8 cellular contexts compared by ENCODE assay signal in the genomic region with DNA sequence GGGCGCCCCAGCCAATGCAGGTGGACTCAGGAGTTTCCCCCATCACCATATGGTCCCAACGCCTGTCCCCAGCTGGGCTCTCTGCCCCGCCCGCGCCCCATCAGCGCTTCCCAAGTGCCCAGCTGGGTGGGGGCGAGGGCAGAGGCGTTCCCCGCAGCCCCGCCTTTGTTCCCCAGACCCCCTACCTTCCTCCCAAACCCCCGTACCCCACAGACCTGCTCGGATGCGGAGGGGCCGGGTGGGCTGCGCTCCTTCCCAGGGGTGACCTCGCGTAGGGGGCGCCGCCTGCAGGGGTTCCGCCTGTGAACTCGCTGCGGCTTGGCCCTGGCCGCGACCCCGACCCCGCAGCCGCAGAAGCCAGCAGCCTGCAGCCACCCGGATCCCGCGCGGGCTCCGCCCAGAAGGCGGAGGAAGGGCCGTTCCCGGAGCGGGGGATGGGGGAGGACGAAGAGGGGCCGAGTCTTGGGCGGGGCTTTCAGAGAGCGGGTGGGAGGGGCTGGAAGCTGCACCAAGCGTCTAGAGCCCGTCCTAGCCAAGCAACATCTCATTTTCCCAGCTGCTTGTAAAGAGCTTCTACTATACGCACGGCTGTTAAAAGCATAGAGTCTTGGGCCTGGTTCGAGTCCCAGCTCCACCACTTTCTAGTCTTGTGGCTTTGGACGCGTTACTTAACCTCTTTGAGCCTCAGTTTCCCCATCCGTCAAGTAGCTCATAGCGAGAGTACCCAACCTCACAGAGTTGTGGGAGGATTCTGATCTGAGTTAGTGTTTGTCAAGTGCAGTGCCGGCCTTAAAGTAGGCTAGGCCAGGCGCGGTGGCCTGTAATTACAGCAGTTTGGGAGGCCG. TPM values are rescaled to one million over a fixed set of nuclear protein-coding genes. Genes with fewer than 3 reads are reported as not detected.
DNase-seq lines count a peak whose midpoint lies in the region; TF ChIP-seq lines count a peak whose summit lies in the region.

Gene RAB3D, minus strand, starts transcription at position 404 of the 845 bp plus-strand sequence. CDS start 2,258 bp downstream, outside the sequence.

- CTCF ChIA-PET in Caco-2 (lab: Charles Lee) = interaction anchor here (0.6 to 2.3 kb wide), 5 partner anchors 8 to 50 kb away, joined by 3 to 12 read pairs (median 5); partner anchors contain the start of gene SWSAP1

- peak within 1 kb of the TSS; percentile 77 for H3K4me3 Mint-ChIP-seq in Caco-2 (ENCODE audit: unreplicated experiment)

- no TSS peak for BruUV-seq in Caco-2 (replicated peaks; lab: Mats Ljungman, UMichigan)

- peak within 1 kb of the TSS; percentile 50 for H3K27ac Mint-ChIP-seq in Caco-2 (ENCODE audit: unreplicated experiment)

- H3K79me2 ChIP-seq in hepatocyte = peaks cover 46% of the 10 kb centered on the region

- H2AFZ ChIP-seq in hepatocyte = peak within 1 kb of the TSS; percentile 58

- H3K4me2 ChIP-seq in hepatocyte = peak within 1 kb of the TSS; percentile 89

- no peaks in the 10 kb centered on the region for H3K9me2 ChIP-seq in hepatocyte (replicated peaks; ENCODE audit: insufficient read depth)

- peak within 1 kb of the TSS; percentile 88 for H3K4me3 ChIP-seq in Caco-2 (ENCODE audit: low read depth, low read length)
- peak within 1 kb of the TSS; percentile 68 for H3K4me3 ChIP-seq in HAP-1
- H3K4me3 ChIP-seq in astrocyte of the cerebellum (ENCODE audit: low read depth, low read length) = peak within 1 kb of the TSS; percentile 43
- H3K4me3 ChIP-seq in hepatocyte = peak within 1 kb of the TSS; percentile 93
- H3K4me3 ChIP-seq in uterus = peak within 1 kb of the TSS; percentile 71 to 84

- no peaks in the 10 kb centered on the region for H3K27me3 Mint-ChIP-seq in Caco-2 (ENCODE audit: insufficient read depth, unreplicated experiment)

- H3K4me1 ChIP-seq in Caco-2 = peaks cover 20% of the 10 kb centered on the region
- H3K4me1 ChIP-seq in HAP-1 = peaks cover 8% of the 10 kb centered on the region; the same call in 1 of the 2 replicates
- H3K4me1 ChIP-seq in hepatocyte (ENCODE audit: insufficient read depth) = peaks cover 5% of the 10 kb centered on the region
- peaks cover 0 to 3% of the 10 kb centered on the region in 2 donors for H3K4me1 ChIP-seq in uterus

- H4K20me1 ChIP-seq in hepatocyte (ENCODE audit: insufficient read depth, poor library complexity, severe bottlenecking) = peaks cover 4% of the 10 kb centered on the region

- peak; percentile 35 to 72 for TF ChIP-seq POLR2A in uterus (IDR thresholded peaks at IDR 0.05)

- WGBS in hepatocyte (ENCODE audit: low lambda C conversion rate, missing lambda C conversion rate) = 12% methylated on average over 43 of the region's 53 CpGs

- in situ Hi-C loops in HAP-1 (cut with MboI; ENCODE audit: low sequenced_read_pairs) (no loop called here), astrocyte of the cerebellum (cut with HindIII; ENCODE audit: low sequenced_read_pairs) (no loop called here)

- H3K36me3 ChIP-seq in Caco-2 (ENCODE audit: control insufficient read depth, insufficient read depth, low read length) (peaks cover 7% of the 10 kb centered on the region), HAP-1 (replicated peaks) (peaks cover 8% of the 10 kb centered on the region), hepatocyte (replicated peaks; ENCODE audit: insufficient read depth, low read depth) (no peaks in the 10 kb centered on the region), uterus (no peaks in the 10 kb centered on the region)

- intact Hi-C loops in Caco-2 (cut with micrococcal nuclease; ENCODE audit: unreplicated experiment) = no loop called here
- intact Hi-C loops in uterus (cut with DNase I; ENCODE audit: low total_unique reads) = no loop called here

- H3K27me3 ChIP-seq in Caco-2 (replicated peaks; ENCODE audit: control insufficient read depth, insufficient read depth, low read length) = no peaks in the 10 kb centered on the region
- H3K27me3 ChIP-seq in HAP-1 (ENCODE audit: low read depth) = no peaks in the 10 kb centered on the region
- H3K27me3 ChIP-seq in hepatocyte = no peaks in the 10 kb centered on the region
- no peaks in the 10 kb centered on the region for H3K27me3 ChIP-seq in uterus

- POLR2A ChIA-PET in Caco-2 (lab: Charles Lee) = interaction anchor here (0.8 to 1.0 kb wide), 2 partner anchors 17 to 35 kb away, joined by 3 to 6 read pairs; partner anchors contain the start of gene SWSAP1

- DNase-seq in Caco-2 = peak; percentile 91 to 92
- peak; percentile 92 to 98 for DNase-seq in HAP-1 (ENCODE audit: low spot score in 2 of 2)
- DNase-seq in NCI-H1930 (lab: John Stamatoyannopoulos, UW) = peak; percentile 54 to 77
- DNase-seq in T1000 (lab: John Stamatoyannopoulos, UW) = peak; percentile 56
- peak; percentile 40 for DNase-seq in astrocyte of the cerebellum (ENCODE audit: low read depth)
- DNase-seq in hepatocyte (ENCODE audit: low spot score) = peak; percentile 97
- peak; percentile 85 for DNase-seq in putamen (ENCODE audit: low spot score)
- peak; percentile 94 to 95 for DNase-seq in uterus

- H3K36me3 Mint-ChIP-seq in Caco-2 (ENCODE audit: insufficient read depth, unreplicated experiment) = peaks cover 15% of the 10 kb centered on the region

- H3K27ac ChIP-seq in hepatocyte (peak within 1 kb of the TSS; percentile 83), uterus (peak within 1 kb of the TSS; percentile 83 to 88)

- H3K4me1 Mint-ChIP-seq in Caco-2 (ENCODE audit: low read depth, unreplicated experiment) = peaks cover 10% of the 10 kb centered on the region

- TF ChIP-seq CTCF in Caco-2 (IDR thresholded peaks at IDR 0.05; ENCODE audit: insufficient read depth in 1 of 2, low read depth in 1 of 2, low read length in 1 of 2, severe bottlenecking in 1 of 2, unreplicated experiment in 1 of 2) (no peak), astrocyte of the cerebellum (IDR thresholded peaks at IDR 0.05; ENCODE audit: low read depth, low read length, missing control alignments) (no peak), hepatocyte (IDR thresholded peaks at IDR 0.05; ENCODE audit: poor library complexity) (no peak), uterus (IDR thresholded peaks at IDR 0.05) (peak in 1 of 4 experiments; percentile 6)

- no peaks in the 10 kb centered on the region for H3K9me3 ChIP-seq in Caco-2
- H3K9me3 ChIP-seq in HAP-1 = 0 out of 2 replicates have a peak, but pooled peaks cover 2% of the 10 kb centered on the region
- no peaks in the 10 kb centered on the region for H3K9me3 ChIP-seq in hepatocyte (ENCODE audit: low read depth)
- no peaks in the 10 kb centered on the region for H3K9me3 ChIP-seq in uterus

- H3K9me3 Mint-ChIP-seq in Caco-2 (ENCODE audit: unreplicated experiment) = no peaks in the 10 kb centered on the region

RNA-seq across cellular contexts. Expression of gene RAB3D, which starts in this region (rescaled TPM):
- total RNA-seq in Caco-2 (2022) (28.0 and 35.2 TPM in 2 replicates), hepatocyte (63.7 and 71.6 TPM in 2 replicates), uterus (10 to 100 TPM; 14.3 to 61.6 (median 25.7) TPM)
- polyA plus RNA-seq in hepatocyte = 27.3 and 32.6 TPM in 2 replicates

Comparison
In these comparisons a context has a peak if more than half of its experiments do, and no peak if none do; other contexts are left out.
1. Peak in every context shown above with its lines: DNase-seq, H3K4me3 ChIP-seq and H3K27ac ChIP-seq.
2. DNase-seq: peak in every context shown above with its lines; median percentile 97 in hepatocyte; 95 in HAP-1; 94 in uterus; 92 in Caco-2; 85 in putamen; 66 in NCI-H1930; 56 in T1000; 40 in astrocyte of the cerebellum.
3. H3K4me3 ChIP-seq: peak in every context shown above with its lines; median percentile 93 in hepatocyte; 88 in Caco-2; 78 in uterus; 68 in HAP-1; 43 in astrocyte of the cerebellum.